Comparison of ENCODE assay signal across 9 cellular contexts in genomic region chr3:46369675-46370132, GRCh38. TPM values are rescaled to one million over a fixed set of nuclear protein-coding genes. Genes with fewer than 3 reads are reported as not detected.
DNase-seq lines count a peak whose midpoint lies in the region; ATAC-seq, FAIRE-seq and TF ChIP-seq lines count a peak whose summit lies in the region.
"Had no signal": no experiment of that assay in that cellular context is flagged by ENCODE, and none has a peak within 500 bp of the region (broad histone marks: within the 10 kb centered on the region; RNA-seq: fewer than 3 reads in every experiment).

No MANE protein-coding gene starts in this region.

- H2BK15ac ChIP-seq in H9 (ENCODE audit: low read depth, low read length) = no peak overlapping the region

- H3K4me3 ChIP-seq in GM12878 = no peak overlapping the region
- H3K4me3 ChIP-seq in transverse colon = no peak overlapping the region

- H3K4me2 ChIP-seq in GM12878 (ENCODE audit: control insufficient read depth, insufficient read depth) (peak overlapping the region; percentile 63), H9 (ENCODE audit: insufficient read depth, insufficient read length, low read length) (no peak overlapping the region)

- H3K23ac ChIP-seq in H9 (ENCODE audit: insufficient read length, low read depth, low read length) = no peak overlapping the region

- no peak overlapping the region for H4K91ac ChIP-seq in H9 (ENCODE audit: insufficient read length, low read depth, low read length)

- RAD21 ChIA-PET in GM12878 (lab: Charles Lee; ENCODE audit: unreplicated experiment) = interaction anchor here (0.6 to 13.5 kb wide), 42 partner anchors 9 to 489 kb away, joined by 3 to 421 read pairs (median 7); partner anchors contain the start of genes CCR1, CCR2 and CXCR6

- SMC1A ChIA-PET in GM12878 (lab: Charles Lee; ENCODE audit: uncharacterized antibody, unreplicated experiment) = interaction anchor here (0.6 to 15.8 kb wide), 43 partner anchors 8 to 488 kb away, joined by 3 to 581 read pairs (median 7); partner anchors contain the start of genes CCR1 and CCR2

- no peaks in the 10 kb centered on the region for H4K20me1 ChIP-seq in GM12878 (ENCODE audit: control insufficient read depth, insufficient read depth)
- no peaks in the 10 kb centered on the region for H4K20me1 ChIP-seq in H9 (ENCODE audit: control insufficient read depth, insufficient read depth, insufficient read length)

- no peak overlapping the region for H2BK5ac ChIP-seq in H9 (ENCODE audit: insufficient read length, low read length)

- no peak overlapping the region for H2BK20ac ChIP-seq in H9 (ENCODE audit: low read depth, low read length, poor library complexity, severe bottlenecking)

- H3K4me1 ChIP-seq in GM12878 (ENCODE audit: control insufficient read depth, insufficient read depth, low read length) (peaks cover 14% of the 10 kb centered on the region), transverse colon (no peaks in the 10 kb centered on the region), H9 (ENCODE audit: insufficient read depth, low read length) (no peaks in the 10 kb centered on the region)

- POLR2A ChIA-PET in GM12878 (lab: Charles Lee) = interaction anchor here (0.8 to 5.9 kb wide), 12 partner anchors 10 to 282 kb away, joined by 3 to 22 read pairs (median 6); partner anchors contain the start of gene CCR1

- H3K36me3 ChIP-seq in GM12878 (ENCODE audit: control insufficient read depth in 2 of 2, insufficient read depth in 2 of 2, low read length in 1 of 2) = no peaks in the 10 kb centered on the region
- H3K36me3 ChIP-seq in transverse colon = no peaks in the 10 kb centered on the region

- TF ChIP-seq CTCF in GM12878 (IDR thresholded peaks at IDR 0.05 in 2 of 3, conservative IDR thresholded peaks at IDR 0.05 in 1 of 3; ENCODE audit: control insufficient read depth in 2 of 3, extremely low read depth in 1 of 3, insufficient read depth in 1 of 3, low read depth in 3 of 3, low read length in 3 of 3) = no peak
- TF ChIP-seq CTCF in transverse colon (IDR thresholded peaks at IDR 0.05) = no peak
- TF ChIP-seq CTCF in H9 (conservative IDR thresholded peaks at IDR 0.05) = no peak

- peaks cover 2% of the 10 kb centered on the region for H3K23me2 ChIP-seq in H9 (ENCODE audit: insufficient read length, low read depth, low read length, poor library complexity, severe bottlenecking)

- H4K8ac ChIP-seq in H9 (replicated peaks; ENCODE audit: insufficient read length, low read depth, low read length) = no peak overlapping the region

- H2BK120ac ChIP-seq in H9 (ENCODE audit: low read depth, low read length, poor library complexity, severe bottlenecking) = no peak overlapping the region

- WGBS in GM12878 (ENCODE audit: insufficient coverage, insufficient replicate concordance, low lambda C conversion rate, missing lambda C conversion rate) = 1% methylated on average over 6 of the region's 6 CpGs
- WGBS in transverse colon (ENCODE audit: low coverage in 1 of 2), 2 donors = 62% methylated on average over 6 of the region's 6 CpGs; no CpG with 5 or more reads in 1 of the 2 donors
- no CpG with 5 or more reads among the region's 6 CpGs for WGBS in H9 (ENCODE audit: extremely low coverage, insufficient read length, low lambda C conversion rate)

- TF ChIP-seq EP300 in GM12878 (IDR thresholded peaks at IDR 0.05; ENCODE audit: borderline replicate concordance in 1 of 2, control insufficient read depth in 1 of 2, low read depth in 2 of 2, low read length in 2 of 2) = peak; percentile 22 to 27; a peak in 1 of 4 replicates
- no peak for TF ChIP-seq EP300 in transverse colon (IDR thresholded peaks at IDR 0.05; ENCODE audit: low read depth)

- H3K27me3 ChIP-seq in GM12878 (replicated peaks in 1 of 2; ENCODE audit: control insufficient read depth in 2 of 2, insufficient read depth in 2 of 2, low read length in 1 of 2) (peaks cover 0 to 3% of the 10 kb centered on the region in 2 experiments; a peak in 2 of 4 replicates), transverse colon (no peaks in the 10 kb centered on the region), H9 (ENCODE audit: insufficient read depth, low read length) (no peaks in the 10 kb centered on the region)

- H2AFZ ChIP-seq in GM12878 (ENCODE audit: control insufficient read depth, low read depth, low read length) (no peak overlapping the region), H9 (ENCODE audit: low read length) (no peak overlapping the region)

- peaks cover 21% of the 10 kb centered on the region for H3K27me3 Mint-ChIP-seq in activated naive CD4-positive, alpha-beta T cell treated with anti-CD3 and anti-CD28 coated beads for 36 hours (ENCODE audit: low read depth)
- peaks cover 19% of the 10 kb centered on the region for H3K27me3 Mint-ChIP-seq in H9 (ENCODE audit: low read depth)

- no peak overlapping the region for H2AK5ac ChIP-seq in H9 (ENCODE audit: insufficient read length, low read length)

- FAIRE-seq in GM12878 (lab: Jason Lieb, UNC) = peak; percentile 88

- TF ChIP-seq RAD21 in GM12878 (IDR thresholded peaks at IDR 0.05; ENCODE audit: insufficient read depth, low read depth, low read length) = no peak

- BruUV-seq in GM12878 (replicated peaks; lab: Mats Ljungman, UMichigan) = no TSS peak

- CTCF ChIA-PET in activated naive CD4-positive, alpha-beta T cell treated with anti-CD3 and anti-CD28 coated beads for 36 hours (lab: Charles Lee) = interaction anchor here (0.5 to 6.7 kb wide), 20 partner anchors 8 to 291 kb away, joined by 3 to 63 read pairs (median 10); partner anchors contain the start of genes CCR1 and CCR2
- CTCF ChIA-PET in GM12878 (lab: Yijun Ruan, JAX) = interaction anchor here (0.6 to 21.1 kb wide), 44 partner anchors 8 to 433 kb away, joined by 3 to 714 read pairs (median 7); partner anchors contain the start of genes CCR1 and CCR3

- DNase-seq in activated naive CD4-positive, alpha-beta T cell treated with anti-CD3 and anti-CD28 coated beads for 36 hours = peak; percentile 30
- DNase-seq in activated naive CD4-positive, alpha-beta T cell (lab: John Stamatoyannopoulos, UW) = no peak
- DNase-seq in GM12878 (ENCODE audit: low read depth, low spot score) (no peak), transverse colon (no peak), putamen (ENCODE audit: low spot score) (no peak), H9 (no peak), DMS 273 (lab: John Stamatoyannopoulos, UW; ENCODE audit: unreplicated experiment) (no peak)
- DNase-seq: NCI-H226 had no signal

- H3K79me1 ChIP-seq in H9 (ENCODE audit: insufficient read depth, low read depth, low read length, poor library complexity, severe bottlenecking) = no peaks in the 10 kb centered on the region

- H4K5ac ChIP-seq in H9 (ENCODE audit: insufficient read length, low read depth, low read length) = no peak overlapping the region

- TF ChIP-seq POLR2A in GM12878 (IDR thresholded peaks at IDR 0.05; ENCODE audit: low read depth, low read length) (no peak), transverse colon (IDR thresholded peaks at IDR 0.05) (no peak)

- H3K36me3 Mint-ChIP-seq in activated naive CD4-positive, alpha-beta T cell treated with anti-CD3 and anti-CD28 coated beads for 36 hours (ENCODE audit: low read depth) = no peaks in the 10 kb centered on the region
- no peaks in the 10 kb centered on the region for H3K36me3 Mint-ChIP-seq in H9 (ENCODE audit: insufficient read depth in 1 of 3, low read depth in 3 of 3)

- H3K9me3 Mint-ChIP-seq in activated naive CD4-positive, alpha-beta T cell treated with anti-CD3 and anti-CD28 coated beads for 36 hours = no peaks in the 10 kb centered on the region
- no peaks in the 10 kb centered on the region for H3K9me3 Mint-ChIP-seq in H9

- no peak overlapping the region for H3K56ac ChIP-seq in H9 (ENCODE audit: insufficient read length, low read depth, low read length)

- no peak overlapping the region for H3K18ac ChIP-seq in H9 (ENCODE audit: insufficient read length, low read depth, low read length)

- no peak overlapping the region for H3K9ac ChIP-seq in GM12878 (ENCODE audit: control insufficient read depth, insufficient read depth, low read length)
- no peak overlapping the region for H3K9ac ChIP-seq in H9 (ENCODE audit: extremely low read depth, insufficient read length, low read length)

- H3K4me3 Mint-ChIP-seq in activated naive CD4-positive, alpha-beta T cell treated with anti-CD3 and anti-CD28 coated beads for 36 hours = no peak overlapping the region
- H3K4me3 Mint-ChIP-seq in H9 = no peak overlapping the region

- no peak overlapping the region for H3K14ac ChIP-seq in H9 (ENCODE audit: insufficient read depth, low read length)

- 0 out of 2 replicates have a peak overlapping the region, but pooled peaks have one; percentile 53 for H3K27ac ChIP-seq in GM12878 (ENCODE audit: control insufficient read depth, insufficient read depth)
- peak overlapping the region; percentile 16 to 56 (median 17) for H3K27ac ChIP-seq in transverse colon
- H3K27ac ChIP-seq in H9 (ENCODE audit: insufficient read length, low read depth, low read length) = no peak overlapping the region

- peak; percentile 52 for ATAC-seq in HG03354 (IDR thresholded peaks at IDR 0.05; ENCODE audit: poor library complexity, severe bottlenecking, unreplicated experiment)
- ATAC-seq in GM12878 = peak; percentile 83

- no peaks in the 10 kb centered on the region for H3K9me3 ChIP-seq in GM12878 (replicated peaks; ENCODE audit: control insufficient read depth, insufficient read depth, low read length)
- H3K9me3 ChIP-seq in transverse colon = no peaks in the 10 kb centered on the region
- no peaks in the 10 kb centered on the region for H3K9me3 ChIP-seq in H9 (ENCODE audit: control insufficient read depth, low read depth, low read length)

- no peak overlapping the region for H3T11ph ChIP-seq in H9 (ENCODE audit: low read length)

- no peak overlapping the region for H3K27ac Mint-ChIP-seq in activated naive CD4-positive, alpha-beta T cell treated with anti-CD3 and anti-CD28 coated beads for 36 hours
- H3K27ac Mint-ChIP-seq in H9 = no peak overlapping the region

- in situ Hi-C loops in GM12878 (cut with MboI) (loop anchor here (5.0 to 10.0 kb wide), 4 partner anchors 157 to 605 kb away; no protein-coding TSS in a partner anchor), transverse colon (cut with MboI; ENCODE audit: low pct_ligation_motif_present in 1 of 4, low pct_unique_long_range_greater_than_20kb in 1 of 4, low sequenced_read_pairs in 3 of 4) (loop anchor here (5.0 to 25.0 kb wide), 6 partner anchors 85 to 432 kb away; partner anchors contain the start of gene CXCR6 (in 2 of the 4))

- no peaks in the 10 kb centered on the region for H3K79me2 ChIP-seq in GM12878 (ENCODE audit: control insufficient read depth, insufficient read depth, low read length)
- no peaks in the 10 kb centered on the region for H3K79me2 ChIP-seq in H9 (ENCODE audit: insufficient read depth, low read length)

- H3K4ac ChIP-seq in H9 (ENCODE audit: low read depth, low read length) = no peak overlapping the region

- no peak overlapping the region for H2BK12ac ChIP-seq in H9 (ENCODE audit: insufficient read length, low read depth, low read length)

- peaks cover 22% of the 10 kb centered on the region for H3K4me1 Mint-ChIP-seq in activated naive CD4-positive, alpha-beta T cell treated with anti-CD3 and anti-CD28 coated beads for 36 hours (ENCODE audit: low read depth)
- peaks cover 1 to 2% of the 10 kb centered on the region in 2 experiments; a peak in 2 of 4 replicates for H3K4me1 Mint-ChIP-seq in H9

- intact Hi-C loops in activated naive CD4-positive, alpha-beta T cell treated with anti-CD3 and anti-CD28 coated beads for 36 hours (cut with micrococcal nuclease) = loop anchor here (1.0 to 10.0 kb wide), 9 partner anchors 69 to 705 kb away; no protein-coding TSS in a partner anchor
- intact Hi-C loops in GM12878 (cut with micrococcal nuclease; ENCODE audit: unreplicated experiment) = loop anchor here (10.0 kb wide), 1 partner anchor 185 kb away; no protein-coding TSS in a partner anchor
- intact Hi-C loops in transverse colon (cut with DNase I; ENCODE audit: low total_unique reads) = no loop called here

RNA-seq across cellular contexts. Expression of gene CCR5, which starts 1.0 kb away (rescaled TPM):
- total RNA-seq in activated naive CD4-positive, alpha-beta T cell treated with anti-CD3 and anti-CD28 coated beads for 36 hours = not detected
- total RNA-seq in GM12878 (2013; cell fraction: nucleolus; rRNA removed) = not detected in 2 replicates
- 0.17 and 0.27 TPM in 2 replicates for total RNA-seq in GM12878 (2014; rRNA removed)
- total RNA-seq in GM12878 (2014; rRNA removed; fragmentation: Illumina TruSeq; extraction: Trizol) = 0.92 and 1.2 TPM in 2 replicates
- 1.2 TPM in 2 replicates for total RNA-seq in GM12878 (2021)
- 0.17 TPM for polyA plus RNA-seq in GM12878 (2011; ENCODE audit: low read depth)
- not detected in 2 replicates for polyA plus RNA-seq in GM12878 (2011; rRNA removed)
- not detected in 2 replicates for polyA plus RNA-seq in GM12878 (2011; cell fraction: cytosol; rRNA removed)
- polyA plus RNA-seq in GM12878 (2011; cell fraction: nucleus; rRNA removed) = not detected in 2 replicates
- polyA plus RNA-seq in GM12878 (2012) = 0.21 and 0.24 TPM in 2 replicates
- 1.6 TPM in 2 replicates for polyA plus RNA-seq in GM12878 (2014; fragmentation: Illumina TruSeq; extraction: Trizol)
- under 1 TPM; 0.21 to 0.51 TPM for polyA plus RNA-seq in GM12878 (2014; fragmentation: Nextera tagmentation; extraction: Ambion mirVana)
- polyA plus RNA-seq in GM12878 (2014; rRNA removed) = 0.94 and 1.2 TPM in 2 replicates
- polyA plus RNA-seq in GM12878 (2016; fragmentation: Nextera tagmentation; extraction: Ambion mirVana) = under 1 TPM; 0.49 to 0.82 TPM
- not detected in 2 replicates for polyA minus RNA-seq in GM12878 (2011; rRNA and poly(A)+ RNA removed)
- polyA minus RNA-seq in GM12878 (2011; cell fraction: cytosol; rRNA and poly(A)+ RNA removed) = not detected in 2 replicates
- polyA minus RNA-seq in GM12878 (2011; cell fraction: nucleus; rRNA and poly(A)+ RNA removed) = not detected in 2 replicates
- total RNA-seq in transverse colon = 1 to 10 TPM in 3 of 4 donors, not detected in 1; 1.1 to 3.7 (median 1.4) TPM
- total RNA-seq in H9 (2021) = not detected in 2 replicates

RNA-seq across cellular contexts. Expression of gene CCR2, which starts 15.8 kb away (rescaled TPM):
- total RNA-seq in activated naive CD4-positive, alpha-beta T cell treated with anti-CD3 and anti-CD28 coated beads for 36 hours = not detected
- total RNA-seq in GM12878 (2013; cell fraction: nucleolus; rRNA removed) = not detected in 2 replicates
- 3.6 and 4.4 TPM in 2 replicates for total RNA-seq in GM12878 (2014; rRNA removed)
- 4.3 and 4.4 TPM in 2 replicates for total RNA-seq in GM12878 (2014; rRNA removed; fragmentation: Illumina TruSeq; extraction: Trizol)
- 2.5 and 3.5 TPM in 2 replicates for total RNA-seq in GM12878 (2021)
- 0.18 TPM for polyA plus RNA-seq in GM12878 (2011; ENCODE audit: low read depth)
- polyA plus RNA-seq in GM12878 (2011; rRNA removed) = not detected in 2 replicates
- polyA plus RNA-seq in GM12878 (2011; cell fraction: cytosol; rRNA removed) = not detected in 2 replicates
- not detected in 2 replicates for polyA plus RNA-seq in GM12878 (2011; cell fraction: nucleus; rRNA removed)
- 0.32 and 0.80 TPM in 2 replicates for polyA plus RNA-seq in GM12878 (2012)
- polyA plus RNA-seq in GM12878 (2014; fragmentation: Illumina TruSeq; extraction: Trizol) = 3.6 and 4.1 TPM in 2 replicates
- 1 to 10 TPM; 2.5 to 4.7 TPM for polyA plus RNA-seq in GM12878 (2014; fragmentation: Nextera tagmentation; extraction: Ambion mirVana)
- polyA plus RNA-seq in GM12878 (2014; rRNA removed) = 2.1 and 2.7 TPM in 2 replicates
- 1 to 10 TPM; 1.9 to 2.7 TPM for polyA plus RNA-seq in GM12878 (2016; fragmentation: Nextera tagmentation; extraction: Ambion mirVana)
- not detected in 2 replicates for polyA minus RNA-seq in GM12878 (2011; rRNA and poly(A)+ RNA removed)
- not detected in 2 replicates for polyA minus RNA-seq in GM12878 (2011; cell fraction: cytosol; rRNA and poly(A)+ RNA removed)
- not detected in 2 replicates for polyA minus RNA-seq in GM12878 (2011; cell fraction: nucleus; rRNA and poly(A)+ RNA removed)
- total RNA-seq in transverse colon = 1 to 10 TPM in 2 of 4 donors, not detected in 2; 1.8 to 4.6 TPM
- not detected in 2 replicates for total RNA-seq in H9 (2021)

RNA-seq across cellular contexts. Expression of gene CCRL2, which starts 37.4 kb away (rescaled TPM):
- total RNA-seq in activated naive CD4-positive, alpha-beta T cell treated with anti-CD3 and anti-CD28 coated beads for 36 hours = under 1 TPM; 0.81 to 0.89 TPM
- not detected in 2 replicates for total RNA-seq in GM12878 (2013; cell fraction: nucleolus; rRNA removed)
- total RNA-seq in GM12878 (2014; rRNA removed) (2.1 and 2.3 TPM in 2 replicates), GM12878 (2014; rRNA removed; fragmentation: Illumina TruSeq; extraction: Trizol) (1.8 and 2.2 TPM in 2 replicates), GM12878 (2021) (1.6 and 2.1 TPM in 2 replicates), transverse colon (10 to 100 TPM in 2 of 4 donors, 1 to 10 TPM in 2; 2.6 to 13.9 (median 9.8) TPM), H9 (2021) (not detected in 2 replicates)
- 1.1 TPM for polyA plus RNA-seq in GM12878 (2011; ENCODE audit: low read depth)
- polyA plus RNA-seq in GM12878 (2011; rRNA removed) (0.04 TPM in 1 of 2 replicates, not detected in the other), GM12878 (2014; fragmentation: Illumina TruSeq; extraction: Trizol) (1.7 and 2.1 TPM in 2 replicates), GM12878 (2014; fragmentation: Nextera tagmentation; extraction: Ambion mirVana) (1 to 10 TPM; 1.5 to 2.2 TPM), GM12878 (2014; rRNA removed) (1.6 and 2.5 TPM in 2 replicates), GM12878 (2016; fragmentation: Nextera tagmentation; extraction: Ambion mirVana) (1 to 10 TPM; 1.2 to 1.7 TPM)
- polyA plus RNA-seq in GM12878 (2011; cell fraction: cytosol; rRNA removed) = 0.06 and 0.07 TPM in 2 replicates
- 0.12 TPM in 1 of 2 replicates, not detected in the other for polyA plus RNA-seq in GM12878 (2011; cell fraction: nucleus; rRNA removed)
- 0.66 and 0.84 TPM in 2 replicates for polyA plus RNA-seq in GM12878 (2012)
- 0.52 TPM in 1 of 2 replicates, not detected in the other for polyA minus RNA-seq in GM12878 (2011; rRNA and poly(A)+ RNA removed)
- polyA minus RNA-seq in GM12878 (2011; cell fraction: cytosol; rRNA and poly(A)+ RNA removed) = not detected in 2 replicates
- not detected in 2 replicates for polyA minus RNA-seq in GM12878 (2011; cell fraction: nucleus; rRNA and poly(A)+ RNA removed)
